11 cellular contexts compared by ENCODE assay signal in the genomic region with DNA sequence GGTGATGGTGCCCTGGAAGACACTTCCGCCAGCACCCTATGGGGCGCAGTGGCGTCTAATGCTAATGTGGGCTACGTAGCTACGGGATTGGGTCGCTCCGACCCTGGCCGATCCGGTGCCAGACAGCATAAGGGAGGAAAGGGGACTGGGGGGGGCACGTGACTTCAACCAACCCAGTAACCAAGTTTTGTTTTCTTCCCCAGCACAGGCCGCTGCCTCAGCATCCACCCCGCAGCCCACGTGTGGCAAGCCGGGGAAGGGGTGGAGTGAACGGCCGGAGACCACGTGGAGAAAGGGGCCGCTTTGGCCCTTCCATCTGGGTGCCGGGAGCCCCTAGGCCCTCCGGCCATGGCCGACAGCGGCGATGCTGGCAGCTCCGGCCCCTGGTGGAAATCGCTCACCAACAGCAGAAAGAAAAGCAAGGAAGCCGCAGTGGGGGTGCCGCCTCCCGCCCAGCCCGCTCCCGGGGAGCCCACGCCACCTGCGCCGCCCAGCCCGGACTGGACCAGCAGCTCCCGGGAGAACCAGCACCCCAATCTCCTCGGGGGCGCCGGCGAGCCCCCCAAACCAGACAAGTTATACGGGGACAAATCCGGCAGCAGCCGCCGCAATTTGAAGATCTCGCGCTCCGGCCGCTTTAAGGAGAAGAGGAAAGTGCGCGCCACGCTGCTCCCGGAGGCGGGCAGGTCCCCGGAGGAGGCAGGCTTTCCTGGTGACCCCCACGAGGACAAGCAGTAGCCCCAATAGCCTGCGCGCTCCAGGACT. TPM values are rescaled to one million over a fixed set of nuclear protein-coding genes. Genes with fewer than 3 reads are reported as not detected.
DNase-seq lines count a peak whose midpoint lies in the region; ATAC-seq, FAIRE-seq and TF ChIP-seq lines count a peak whose summit lies in the region.
"Had no signal": no experiment of that assay in that cellular context is flagged by ENCODE, and none has a peak within 500 bp of the region (broad histone marks: within the 10 kb centered on the region; RNA-seq: fewer than 3 reads in every experiment).

No MANE protein-coding gene starts in this region.

- H3K9me3 ChIP-seq in HepG2 (ENCODE audit: low read length) (no peaks in the 10 kb centered on the region), stomach (no peaks in the 10 kb centered on the region)

- POLR2A ChIA-PET in HepG2 (lab: Yijun Ruan, JAX): no interaction called here

- H3K27me3 ChIP-seq in bronchial epithelial cell (ENCODE audit: control insufficient read depth, insufficient read depth, low read length): no peaks in the 10 kb centered on the region
- H3K27me3 ChIP-seq in HepG2 (ENCODE audit: control insufficient read depth in 1 of 2, insufficient read depth in 2 of 2, low read length in 2 of 2): no peaks in the 10 kb centered on the region; a peak in 1 of 5 replicates
- peaks cover 0 to 65% (median 46%) of the 10 kb centered on the region in 3 donors for H3K27me3 ChIP-seq in stomach

- no peak for TF ChIP-seq RAD21 in HepG2 (CRISPR knock-in tag; IDR thresholded peaks at IDR 0.05)

- H3K36me3 ChIP-seq in bronchial epithelial cell (ENCODE audit: control insufficient read depth, insufficient read depth, low read length): no peaks in the 10 kb centered on the region
- no peaks in the 10 kb centered on the region for H3K36me3 ChIP-seq in HepG2 (replicated peaks in 1 of 2; ENCODE audit: control insufficient read depth in 1 of 2, insufficient read depth in 2 of 2, low read length in 2 of 2)
- peaks cover 0 to 3% (median 0%) of the 10 kb centered on the region in 4 donors for H3K36me3 ChIP-seq in stomach

- no peak for TF ChIP-seq POLR2A in HepG2 (IDR thresholded peaks at IDR 0.05; ENCODE audit: insufficient read depth in 1 of 2, low read depth in 2 of 2, low read length in 2 of 2)
- TF ChIP-seq POLR2A in stomach (IDR thresholded peaks at IDR 0.05): no peak

- H3K9ac ChIP-seq in HepG2 (ENCODE audit: insufficient read depth, low read depth, low read length): no peak overlapping the region

- FAIRE-seq in bronchial epithelial cell (lab: Jason Lieb, UNC): no peak
- no peak for FAIRE-seq in HepG2 (lab: Jason Lieb, UNC)

- WGBS in HepG2 (ENCODE audit: low lambda C conversion rate): 95% methylated on average over 42 of the region's 56 CpGs
- 5 to 23% (median 16%) methylated on average over 52 to 56 of the region's 56 CpGs for WGBS in stomach, 5 donors

- TF ChIP-seq EP300 in HepG2 (IDR thresholded peaks at IDR 0.05; ENCODE audit: low read depth in 2 of 2, low read length in 2 of 2) (no peak), HepG2 (CRISPR knock-in tag; IDR thresholded peaks at IDR 0.05; ENCODE audit: borderline replicate concordance) (no peak), stomach (IDR thresholded peaks at IDR 0.05) (no peak)

- H3K4me1 ChIP-seq in HepG2 (ENCODE audit: insufficient read depth, low read length) (peaks cover 57% of the 10 kb centered on the region), stomach (peaks cover 20 to 50% (median 43%) of the 10 kb centered on the region in 4 donors)

- H2AFZ ChIP-seq in HepG2 (ENCODE audit: low read length): no peak overlapping the region

- no TSS peak for BruUV-seq in HepG2 (replicated peaks; lab: Mats Ljungman, UMichigan)

- H3K4me3 ChIP-seq in bronchial epithelial cell (ENCODE audit: low read depth, low read length) (peak overlapping the region; percentile 36), HepG2 (replicated peaks in 1 of 3; ENCODE audit: insufficient read depth in 1 of 3, low read depth in 2 of 3, low read length in 3 of 3) (peak overlapping the region in 1 of 3 experiments; percentile 79; a peak in 2 of 6 replicates), stomach (peak overlapping the region; percentile 46 to 72 (median 54))

- H4K20me1 ChIP-seq in HepG2 (ENCODE audit: insufficient read depth, low read length): no peaks in the 10 kb centered on the region

- DNase-seq in DMS53 (lab: John Stamatoyannopoulos, UW) (peak; percentile 67), DMS53 treated with DMSO at 0.1 percent for 48 hours (lab: John Stamatoyannopoulos, UW; ENCODE audit: unreplicated experiment) (no peak), bronchial epithelial cell (ENCODE audit: low read depth) (no peak), HepG2 (ENCODE audit: low spot score) (no peak), stomach (no peak), A172 (ENCODE audit: low spot score) (no peak), T-helper 9 cell (no peak)
- DNase-seq: 8988T, NCI-H1092 treated with DMSO at 0.1 percent for 48 hours had no signal

- peaks cover 15% of the 10 kb centered on the region for H3K79me2 ChIP-seq in HepG2 (ENCODE audit: insufficient read depth, low read length)

- intact Hi-C loops in HepG2 (cut with micrococcal nuclease; ENCODE audit: unreplicated experiment) (loop anchor here (10.0 kb wide), 1 partner anchor 361 kb away; no protein-coding TSS in a partner anchor), stomach (cut with DNase I; ENCODE audit: low total_unique reads) (no loop called here)

- in situ Hi-C loops in HepG2 (cut with HindIII; ENCODE audit: extremely low pct_ligation_motif_present, low pct_unique_long_range_greater_than_20kb): loop anchor here (10.0 kb wide), 1 partner anchor 641 kb away; no protein-coding TSS in a partner anchor

- no peak for ATAC-seq in HepG2
- no peak for ATAC-seq in GM19351 (IDR thresholded peaks at IDR 0.05; ENCODE audit: unreplicated experiment)

- TF ChIP-seq CTCF in bronchial epithelial cell (IDR thresholded peaks at IDR 0.05; ENCODE audit: insufficient read depth, low read length, severe bottlenecking): no peak
- TF ChIP-seq CTCF in HepG2 (CRISPR knock-in tag; IDR thresholded peaks at IDR 0.05): no peak
- TF ChIP-seq CTCF in stomach (IDR thresholded peaks at IDR 0.05): no peak

- H3K27ac ChIP-seq in HepG2 (ENCODE audit: extremely low read length, insufficient read depth, low read length) (peak overlapping the region; percentile 60), stomach (peak overlapping the region in 2 of 5 donors; percentile 87 to 94)

- H3K4me2 ChIP-seq in HepG2 (ENCODE audit: low read depth, low read length): peak overlapping the region; percentile 94

- CTCF ChIA-PET in HepG2 (lab: Yijun Ruan, JAX; ENCODE audit: low intra/inter-chr PET ratio, low total read pairs): no interaction called here

TF ChIP-seq in HepG2, 621 proteins besides CTCF, POLR2A, EP300 and RAD21 (continues in another document):
- TF ChIP-seq ZNF432 (CRISPR knock-in tag; IDR thresholded peaks at IDR 0.05; ENCODE audit: borderline replicate concordance): no peak
- no peak for TF ChIP-seq SRSF1 (optimal IDR thresholded peaks at IDR 0.05; ENCODE audit: low read depth, low read length)
- no peak for TF ChIP-seq ZNF263 (CRISPR knock-in tag; IDR thresholded peaks at IDR 0.05)
- TF ChIP-seq HDAC6 (IDR thresholded peaks at IDR 0.05; ENCODE audit: low read depth, low read length): no peak
- TF ChIP-seq CAMTA2 (CRISPR knock-in tag; IDR thresholded peaks at IDR 0.05; ENCODE audit: borderline replicate concordance): no peak
- no peak for TF ChIP-seq ZC3H4 (CRISPR knock-in tag; IDR thresholded peaks at IDR 0.05; ENCODE audit: borderline replicate concordance)

RNA-seq across cellular contexts. Expression of a gene that starts 2.5 kb away (rescaled TPM):
- 1.9 and 2.1 TPM in 2 replicates for total RNA-seq in bronchial epithelial cell
- 6.2 and 7.8 TPM in 2 replicates for total RNA-seq in HepG2 (2016; rRNA removed; fragmentation: Illumina TruSeq; extraction: Trizol)
- 2.9 and 3.6 TPM in 2 replicates for total RNA-seq in HepG2 (2016; cell fraction: cytosol; rRNA removed; fragmentation: Illumina TruSeq; extraction: Trizol; ENCODE audit: low read depth)
- 4.6 and 9.4 TPM in 2 replicates for total RNA-seq in HepG2 (2016; cell fraction: insoluble cytoplasmic fraction; rRNA removed; fragmentation: Illumina TruSeq; extraction: Trizol)
- total RNA-seq in HepG2 (2016; cell fraction: membrane; rRNA removed; fragmentation: Illumina TruSeq; extraction: Trizol): 7.8 and 8.3 TPM in 2 replicates
- total RNA-seq in HepG2 (2016; cell fraction: nucleus; rRNA removed; fragmentation: Illumina TruSeq; extraction: Trizol): 7.4 and 7.9 TPM in 2 replicates
- polyA plus RNA-seq in HepG2 (2011; rRNA removed): 2.3 and 3.2 TPM in 2 replicates
- 2.9 and 3.1 TPM in 2 replicates for polyA plus RNA-seq in HepG2 (2011; cell fraction: cytosol; rRNA removed)
- polyA plus RNA-seq in HepG2 (2011; cell fraction: nucleus; rRNA removed): 2.3 and 3.0 TPM in 2 replicates
- polyA plus RNA-seq in HepG2 (2012): 2.8 and 3.6 TPM in 2 replicates
- polyA plus RNA-seq in HepG2 (2016; cell fraction: cytosol; fragmentation: Illumina TruSeq; extraction: Trizol; ENCODE audit: low read depth): 2.1 and 2.9 TPM in 2 replicates
- 8.8 and 9.5 TPM in 2 replicates for polyA plus RNA-seq in HepG2 (2016; cell fraction: insoluble cytoplasmic fraction; fragmentation: Illumina TruSeq; extraction: Trizol; ENCODE audit: low read depth)
- polyA plus RNA-seq in HepG2 (2016; cell fraction: membrane; fragmentation: Illumina TruSeq; extraction: Trizol; ENCODE audit: low read depth): 6.8 and 6.9 TPM in 2 replicates
- polyA plus RNA-seq in HepG2 (2016; cell fraction: nucleus; fragmentation: Illumina TruSeq; extraction: Trizol; ENCODE audit: insufficient read depth, low read depth): 11.5 and 13.0 TPM in 2 replicates
- polyA minus RNA-seq in HepG2 (2011; rRNA and poly(A)+ RNA removed; ENCODE audit: low replicate concordance): 0.19 and 2.5 TPM in 2 replicates
- 2.4 and 2.6 TPM in 2 replicates for polyA minus RNA-seq in HepG2 (2011; cell fraction: cytosol; rRNA and poly(A)+ RNA removed)
- polyA minus RNA-seq in HepG2 (2011; cell fraction: nucleus; rRNA and poly(A)+ RNA removed): 2.4 and 2.8 TPM in 2 replicates
- 10 to 100 TPM in 2 of 5 donors, 1 to 10 TPM in 3; 6.1 to 53.6 (median 9.9) TPM for total RNA-seq in stomach
- polyA plus RNA-seq in stomach: 10 to 100 TPM in 2 of 3 donors, 1 to 10 TPM in 1; 7.0 to 50.3 (median 10.6) TPM
- total RNA-seq in A172 (2014; rRNA removed; shearing (Covaris generic)): 0.41 TPM in 1 of 2 replicates, not detected in the other
- total RNA-seq: myocyte had no signal
